Comparison of ENCODE assay signal across 28 cellular contexts in genomic region chr17:52824542-52824941, GRCh38.
"Had no signal": no experiment of that assay in that cellular context is flagged by ENCODE, and none has a peak within 500 bp of the region (broad histone marks: within the 10 kb centered on the region; RNA-seq: fewer than 3 reads in every experiment).

No MANE protein-coding gene starts in this region.

- H3K4me1 ChIP-seq: esophagus muscularis mucosa, foreskin keratinocyte, pancreas, right atrium auricular region, spleen, testis, uterus had no signal

- H3K9me3 ChIP-seq: esophagus muscularis mucosa, heart right ventricle, pancreas, right atrium auricular region, testis, uterus had no signal

- ATAC-seq: activated naive CD4-positive, alpha-beta T cell treated with anti-CD3 and anti-CD28 coated beads, Interleukin-2, amount 50 U/mL, for 72 hours; activated T-cell treated with anti-CD3 and anti-CD28 coated beads, Interleukin-2, amount 50 U/mL, for 72 hours; foreskin keratinocyte; heart right ventricle; left ventricle myocardium superior; naive thymus-derived CD4-positive, alpha-beta T cell; pancreas had no signal

- H3K36me3 ChIP-seq: esophagus muscularis mucosa, heart right ventricle, pancreas, right atrium auricular region, spleen, uterus had no signal

- H3K27me3 Mint-ChIP-seq: central memory CD8-positive, alpha-beta T cell; naive thymus-derived CD4-positive, alpha-beta T cell had no signal

- H3K4me3 Mint-ChIP-seq: activated T-cell treated with anti-CD3 and anti-CD28 coated beads, Interleukin-2, amount 50 U/mL, for 72 hours; central memory CD8-positive, alpha-beta T cell; naive thymus-derived CD4-positive, alpha-beta T cell; T-helper 1 cell treated with Interleukin-12 subunit alpha and Interleukin-12 subunit beta and Interleukin-4 antibody, amounts not matched to agents 30 μg/mL and 1 μg/mL, for 36 hours had no signal

- FAIRE-seq: bronchial epithelial cell, pancreas, TTC549 had no signal

- H3K36me3 Mint-ChIP-seq: activated naive CD4-positive, alpha-beta T cell treated with anti-CD3 and anti-CD28 coated beads, Interleukin-2, amount 50 U/mL, for 72 hours; naive thymus-derived CD4-positive, alpha-beta T cell had no signal

- H3K4me1 Mint-ChIP-seq: central memory CD8-positive, alpha-beta T cell; naive thymus-derived CD4-positive, alpha-beta T cell had no signal

- H3K4me3 ChIP-seq: esophagus muscularis mucosa, heart right ventricle, pancreas, right atrium auricular region, spleen, testis, uterus had no signal

- H3K9me3 Mint-ChIP-seq: activated naive CD4-positive, alpha-beta T cell treated with anti-CD3 and anti-CD28 coated beads, Interleukin-2, amount 50 U/mL, for 72 hours; activated T-cell treated with anti-CD3 and anti-CD28 coated beads, Interleukin-2, amount 50 U/mL, for 72 hours; central memory CD8-positive, alpha-beta T cell had no signal

- H3K27ac Mint-ChIP-seq: activated naive CD4-positive, alpha-beta T cell treated with anti-CD3 and anti-CD28 coated beads, Interleukin-2, amount 50 U/mL, for 72 hours; activated T-cell treated with anti-CD3 and anti-CD28 coated beads, Interleukin-2, amount 50 U/mL, for 72 hours; naive thymus-derived CD4-positive, alpha-beta T cell; T-helper 1 cell treated with Interleukin-12 subunit alpha and Interleukin-12 subunit beta and Interleukin-4 antibody, amounts not matched to agents 30 μg/mL and 1 μg/mL, for 36 hours had no signal

- H3K27ac ChIP-seq: esophagus muscularis mucosa, foreskin keratinocyte, heart right ventricle, pancreas, right atrium auricular region, spleen, testis, uterus, VCaP had no signal

- DNase-seq: activated CD4-positive, alpha-beta T cell treated with anti-CD3 and anti-CD28 coated beads for 4 hours; activated CD4-positive, alpha-beta T cell treated with anti-CD3 and anti-CD28 coated beads, Interleukin-2, amount 50 U/mL, for 4 hours; activated naive CD4-positive, alpha-beta T cell; activated T-cell treated with anti-CD3 and anti-CD28 coated beads for 4 hours; activated T-cell treated with anti-CD3 and anti-CD28 coated beads, Interleukin-2, amount 50 U/mL, for 72 hours; dermis blood vessel endothelial cell; effector CD4-positive, alpha-beta T cell; foreskin keratinocyte; heart right ventricle; kidney glomerular epithelial cell; left ventricle myocardium superior; mammary epithelial cell; naive thymus-derived CD4-positive, alpha-beta T cell; pancreas; spleen; stimulated activated naive CD4-positive, alpha-beta T cell treated with Interleukin-2 at 50 U/mL for 16 hours; T-helper 9 cell; testis; trophoblast cell; uterus had no signal

- H3K27me3 ChIP-seq: esophagus muscularis mucosa, foreskin keratinocyte, heart right ventricle, pancreas, right atrium auricular region, spleen, testis, uterus had no signal
